8 cellular contexts compared by ENCODE assay signal in genomic region chr5:179558912-179559279, GRCh38. TPM values are rescaled to one million over a fixed set of nuclear protein-coding genes. Genes with fewer than 3 reads are reported as not detected.
DNase-seq lines count a peak whose midpoint lies in the region; ATAC-seq, FAIRE-seq and TF ChIP-seq lines count a peak whose summit lies in the region.

No MANE protein-coding gene starts in this region.

- no peak for FAIRE-seq in D721Med (lab: Jason Lieb, UNC)

- H3K27ac ChIP-seq in iPS DF 6.9 (ENCODE audit: low read length) = no peak overlapping the region

- no peaks in the 10 kb centered on the region for H3K9me3 ChIP-seq in iPS DF 6.9 (ENCODE audit: control insufficient read depth, insufficient read depth, low read length)

- H3K27me3 Mint-ChIP-seq in activated CD4-positive, alpha-beta T cell treated with anti-CD3 and anti-CD28 coated beads, Interleukin-2, amount 10 ng/mL, durations not matched to agents 7 days and 5 days = no peaks in the 10 kb centered on the region

- H3K27me3 ChIP-seq in iPS DF 6.9 (ENCODE audit: control insufficient read depth, insufficient read depth, low read length) = no peaks in the 10 kb centered on the region

- H3K4me3 ChIP-seq in iPS DF 6.9 (ENCODE audit: low read length) (peak overlapping the region; percentile 63; the same call in 1 of the 2 replicates), skeletal muscle cell (ENCODE audit: low read depth, low read length) (peak overlapping the region; percentile 90)

- WGBS in iPS DF 6.9 (ENCODE audit: insufficient coverage, insufficient read length) = no CpG with 5 or more reads among the region's 14 CpGs

- ATAC-seq in HG03457 (IDR thresholded peaks at IDR 0.05; ENCODE audit: unreplicated experiment) = no peak

- peaks cover 37% of the 10 kb centered on the region for H3K36me3 Mint-ChIP-seq in activated CD4-positive, alpha-beta T cell treated with anti-CD3 and anti-CD28 coated beads, Interleukin-2, amount 10 ng/mL, durations not matched to agents 7 days and 5 days (ENCODE audit: low read depth)

- H3K4me1 Mint-ChIP-seq in activated CD4-positive, alpha-beta T cell treated with anti-CD3 and anti-CD28 coated beads, Interleukin-2, amount 10 ng/mL, durations not matched to agents 7 days and 5 days = peaks cover 33% of the 10 kb centered on the region

- peaks cover 9% of the 10 kb centered on the region; the same call in 1 of the 2 replicates for H3K36me3 ChIP-seq in iPS DF 6.9 (ENCODE audit: control insufficient read depth, insufficient read depth, low read length)

- peak; percentile 17 for DNase-seq in activated CD4-positive, alpha-beta T cell treated with anti-CD3 and anti-CD28 coated beads, Interleukin-2, amount 10 ng/mL, durations not matched to agents 7 days and 5 days
- DNase-seq in activated CD4-positive, alpha-beta T cell treated with anti-CD3 and anti-CD28 coated beads for 1 hour = no peak
- DNase-seq in NCI-H2107 treated with DMSO at 0.1 percent for 48 hours (lab: John Stamatoyannopoulos, UW; ENCODE audit: unreplicated experiment) = peak; percentile 31
- DNase-seq in amniotic epithelial cell (ENCODE audit: low read depth) = peak; percentile 29
- no peak for DNase-seq in iPS DF 6.9 (ENCODE audit: low read depth, low spot score)
- no peak for DNase-seq in skeletal muscle cell (ENCODE audit: low read depth)
- DNase-seq in D721Med (ENCODE audit: insufficient read length, low spot score) = no peak

- no peak for TF ChIP-seq CTCF in D721Med (IDR thresholded peaks at IDR 0.05; ENCODE audit: insufficient read depth, missing control alignments)

- CTCF ChIA-PET in activated CD4-positive, alpha-beta T cell treated with anti-CD3 and anti-CD28 coated beads, Interleukin-2, amount 10 ng/mL, durations not matched to agents 7 days and 5 days (lab: Charles Lee) = interaction anchor here (1.1 to 1.2 kb wide), 2 partner anchors 8 to 16 kb away, joined by 3 to 4 read pairs; partner anchors contain the start of gene RUFY1

- no peaks in the 10 kb centered on the region for H3K4me1 ChIP-seq in iPS DF 6.9 (ENCODE audit: control insufficient read depth, insufficient read depth, low read length)

- peak overlapping the region; percentile 90 for H3K4me3 Mint-ChIP-seq in activated CD4-positive, alpha-beta T cell treated with anti-CD3 and anti-CD28 coated beads, Interleukin-2, amount 10 ng/mL, durations not matched to agents 7 days and 5 days

- POLR2A ChIA-PET in activated CD4-positive, alpha-beta T cell treated with anti-CD3 and anti-CD28 coated beads, Interleukin-2, amount 10 ng/mL, durations not matched to agents 7 days and 5 days (lab: Charles Lee) = interaction anchor here (0.9 to 1.4 kb wide), 2 partner anchors 8 to 17 kb away, joined by 4 to 7 read pairs; partner anchors contain the start of gene RUFY1

- no peaks in the 10 kb centered on the region for H3K9me3 Mint-ChIP-seq in activated CD4-positive, alpha-beta T cell treated with anti-CD3 and anti-CD28 coated beads, Interleukin-2, amount 10 ng/mL, durations not matched to agents 7 days and 5 days

- peak overlapping the region; percentile 87 for H3K27ac Mint-ChIP-seq in activated CD4-positive, alpha-beta T cell treated with anti-CD3 and anti-CD28 coated beads, Interleukin-2, amount 10 ng/mL, durations not matched to agents 7 days and 5 days

RNA-seq across cellular contexts. Expression of gene RUFY1, which starts 8.5 kb away (rescaled TPM):
- total RNA-seq in activated CD4-positive, alpha-beta T cell treated with anti-CD3 and anti-CD28 coated beads, Interleukin-2, amount 10 ng/mL, durations not matched to agents 7 days and 5 days = 10 to 100 TPM; 50.5 to 53.4 TPM

Comparison
In these comparisons a context has a peak if more than half of its experiments do, and no peak if none do; other contexts are left out.
1. DNase-seq: peak in activated CD4-positive, alpha-beta T cell treated with anti-CD3 and anti-CD28 coated beads, Interleukin-2, amount 10 ng/mL, durations not matched to agents 7 days and 5 days (single experiment), NCI-H2107 treated with DMSO at 0.1 percent for 48 hours (single experiment) and amniotic epithelial cell (single experiment); none in activated CD4-positive, alpha-beta T cell treated with anti-CD3 and anti-CD28 coated beads for 1 hour (single experiment), iPS DF 6.9 (single experiment), skeletal muscle cell (single experiment) and D721Med (single experiment).